1 cellular context compared by ENCODE assay signal in genomic region chr9:15333376-15333881, GRCh38.
TF ChIP-seq lines count a peak whose summit lies in the region.

No MANE protein-coding gene starts in this region.

TF ChIP-seq in HepG2, 621 proteins besides CTCF, POLR2A, EP300 and RAD21 (continued from another document):
- TF ChIP-seq HMGXB3 (CRISPR knock-in tag; IDR thresholded peaks at IDR 0.05; ENCODE audit: borderline replicate concordance) (no peak), ZNF768 (CRISPR knock-in tag; IDR thresholded peaks at IDR 0.05) (no peak)
